Comparison of ENCODE assay signal across 15 cellular contexts in the genomic region with DNA sequence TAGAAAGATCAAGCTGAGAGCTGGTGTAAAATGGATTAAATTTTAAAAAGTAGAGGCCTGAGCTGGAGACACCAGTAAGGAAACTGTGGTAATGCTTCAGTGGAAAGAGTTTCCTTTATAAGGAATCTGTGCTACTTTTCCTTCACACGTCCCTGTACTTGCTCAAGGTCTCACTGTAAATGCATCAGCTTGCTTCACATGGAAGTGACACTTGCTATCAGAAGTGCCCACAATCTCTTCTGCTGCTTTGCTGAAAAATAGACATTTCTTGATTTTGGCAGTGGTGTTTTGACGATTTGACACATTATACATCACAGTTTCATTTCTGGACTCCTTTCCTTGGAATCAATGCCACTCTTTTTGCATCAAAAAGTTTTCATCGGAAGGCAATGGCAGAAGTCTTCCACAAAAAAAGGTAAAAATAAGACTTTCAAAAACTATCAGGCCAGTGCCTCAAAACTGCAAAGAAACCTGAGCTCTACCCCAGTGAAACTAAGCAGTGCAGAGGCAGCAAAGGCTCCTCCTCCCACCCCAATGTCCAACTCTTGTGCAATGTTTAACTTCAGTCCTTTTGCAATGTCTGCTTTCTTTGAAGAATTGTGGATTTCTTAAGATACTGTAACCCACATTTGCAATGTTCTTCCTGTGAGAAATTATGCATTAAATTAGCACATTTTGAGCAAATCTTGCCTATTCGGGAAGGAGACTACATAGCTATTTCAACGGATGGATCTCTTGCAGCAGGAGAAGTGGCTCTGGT. TPM values are rescaled to one million over a fixed set of nuclear protein-coding genes. Genes with fewer than 3 reads are reported as not detected.
DNase-seq lines count a peak whose midpoint lies in the region; ATAC-seq, FAIRE-seq and TF ChIP-seq lines count a peak whose summit lies in the region.
"Had no signal": no experiment of that assay in that cellular context is flagged by ENCODE, and none has a peak within 500 bp of the region (broad histone marks: within the 10 kb centered on the region; RNA-seq: fewer than 3 reads in every experiment).

No MANE protein-coding gene starts in this region.

- H4K20me1 ChIP-seq in Loucy (ENCODE audit: insufficient read depth, low read length, poor library complexity, severe bottlenecking) (no peaks in the 10 kb centered on the region), astrocyte (ENCODE audit: insufficient read depth, low read length) (no peaks in the 10 kb centered on the region)

- H3K27me3 ChIP-seq in Loucy (ENCODE audit: insufficient read depth, low read length, poor library complexity, severe bottlenecking), result no peaks in the 10 kb centered on the region
- no peaks in the 10 kb centered on the region for H3K27me3 ChIP-seq in astrocyte (ENCODE audit: insufficient read depth, low read length)
- H3K27me3 ChIP-seq: cardiac muscle cell had no signal

- H3K9me3 ChIP-seq in A549 (no peaks in the 10 kb centered on the region), Loucy (ENCODE audit: insufficient read depth, low read depth, low read length) (no peaks in the 10 kb centered on the region), astrocyte (ENCODE audit: insufficient read depth, low read depth, low read length) (no peaks in the 10 kb centered on the region)

- WGBS in A549 (ENCODE audit: missing lambda C conversion rate), result 58% methylated on average over 5 of the region's 5 CpGs

- FAIRE-seq in A549 (lab: Jason Lieb, UNC) (no peak), astrocyte (lab: Jason Lieb, UNC) (no peak)

- H3K4me3 ChIP-seq in A549, result no peak overlapping the region
- H3K4me3 ChIP-seq in Loucy (ENCODE audit: low read length, poor library complexity, severe bottlenecking), result no peak overlapping the region
- no peak overlapping the region for H3K4me3 ChIP-seq in astrocyte (ENCODE audit: insufficient read depth, low read depth, low read length)
- H3K4me3 ChIP-seq: cardiac muscle cell had no signal

- no peak for TF ChIP-seq EP300 in A549 (IDR thresholded peaks at IDR 0.05)

- H3K27ac Mint-ChIP-seq in astrocyte (ENCODE audit: unreplicated experiment), result no peak overlapping the region

- H3K4me1 Mint-ChIP-seq in astrocyte (ENCODE audit: low read depth, unreplicated experiment), result no peaks in the 10 kb centered on the region

- peaks cover 2% of the 10 kb centered on the region for H3K9me3 Mint-ChIP-seq in astrocyte (ENCODE audit: unreplicated experiment)

- H3K27ac ChIP-seq in A549, result no peak overlapping the region
- no peak overlapping the region for H3K27ac ChIP-seq in astrocyte (ENCODE audit: low read depth, low read length)
- no peak overlapping the region for H3K27ac ChIP-seq in RWPE1
- H3K27ac ChIP-seq: cardiac muscle cell, VCaP had no signal

- H2AFZ ChIP-seq in Loucy (ENCODE audit: low read length) (0 out of 2 replicates have a peak overlapping the region, but pooled peaks have one; percentile 15), astrocyte (ENCODE audit: low read depth, low read length) (no peak overlapping the region)

- no peaks in the 10 kb centered on the region for H3K36me3 ChIP-seq in Loucy (ENCODE audit: insufficient read depth, low read length)
- H3K36me3 ChIP-seq in astrocyte (ENCODE audit: insufficient read depth, low read length), result no peaks in the 10 kb centered on the region
- H3K36me3 ChIP-seq: cardiac muscle cell had no signal

- no peak for TF ChIP-seq CTCF in A549 (IDR thresholded peaks at IDR 0.05)
- no peak for TF ChIP-seq CTCF in Loucy (conservative IDR thresholded peaks at IDR 0.05; ENCODE audit: low read length)
- TF ChIP-seq CTCF in astrocyte (IDR thresholded peaks at IDR 0.05; ENCODE audit: insufficient read depth, low read depth, low read length), result no peak
- no peak for TF ChIP-seq CTCF in RWPE1 (conservative IDR thresholded peaks at IDR 0.05; ENCODE audit: low read depth)
- TF ChIP-seq CTCF in GM13976 (IDR thresholded peaks at IDR 0.05; ENCODE audit: borderline replicate concordance, control extremely low read depth, extremely low read depth, insufficient read depth, missing control alignments), result no peak

- H3K4me1 ChIP-seq in A549 (no peaks in the 10 kb centered on the region), Loucy (ENCODE audit: insufficient read depth, low read length, poor library complexity, severe bottlenecking) (peaks cover 19% of the 10 kb centered on the region), astrocyte (ENCODE audit: insufficient read depth, low read length) (no peaks in the 10 kb centered on the region)

- in situ Hi-C loops in GM13976 (cut with MboI; ENCODE audit: low sequenced_read_pairs, unreplicated experiment), result loop anchor here (10.0 kb wide), 1 partner anchor 123 kb away; no protein-coding TSS in a partner anchor

- H3F3A ChIP-seq in Loucy (ENCODE audit: low read depth), result no peaks in the 10 kb centered on the region

- no peak overlapping the region for H3K4me2 ChIP-seq in A549
- no peak overlapping the region for H3K4me2 ChIP-seq in Loucy (ENCODE audit: low read depth, low read length, poor library complexity, severe bottlenecking)
- H3K4me2 ChIP-seq in astrocyte (ENCODE audit: low read length), result no peak overlapping the region

- no peaks in the 10 kb centered on the region for H3K36me3 Mint-ChIP-seq in astrocyte (ENCODE audit: low read depth, unreplicated experiment)

- no peaks in the 10 kb centered on the region for H3K9me2 ChIP-seq in Loucy (replicated peaks; ENCODE audit: low read depth, low read length)

- ATAC-seq in A549 (no peak), left lobe of liver (peak; percentile 73), HG03280 (IDR thresholded peaks at IDR 0.05; ENCODE audit: unreplicated experiment) (no peak)

- no peak for TF ChIP-seq RAD21 in A549 (conservative IDR thresholded peaks at IDR 0.05 in 1 of 2, IDR thresholded peaks at IDR 0.05 in 1 of 2)

- no peak for TF ChIP-seq POLR2A in A549 (IDR thresholded peaks at IDR 0.05; ENCODE audit: low read length)

- POLR2A ChIA-PET in A549 (lab: Yijun Ruan, JAX), result no interaction called here
- POLR2A ChIA-PET in RWPE1 (lab: Yijun Ruan, JAX; ENCODE audit: low non-redundant PET), result no interaction called here

- DNase-seq in A549 (ENCODE audit: low read depth in 1 of 2, low spot score in 1 of 2), result no peak
- DNase-seq in astrocyte (ENCODE audit: low read depth), result peak; percentile 25
- no peak for DNase-seq in left lobe of liver (ENCODE audit: low spot score)
- DNase-seq in RWPE1 (ENCODE audit: low spot score), result no peak
- DNase-seq in SW480 (ENCODE audit: low spot score), result no peak
- DNase-seq in GM13976 (ENCODE audit: low spot score), result no peak
- DNase-seq: DMS153, NCI-H1436, NCI-H524 treated with DMSO at 0.1 percent for 48 hours, occipital lobe had no signal

- peaks cover 6% of the 10 kb centered on the region for H3K27me3 Mint-ChIP-seq in astrocyte (ENCODE audit: low read depth, unreplicated experiment)

- H3K79me2 ChIP-seq in Loucy (ENCODE audit: insufficient read depth, low read length) (no peaks in the 10 kb centered on the region), astrocyte (ENCODE audit: insufficient read depth, low read length) (no peaks in the 10 kb centered on the region)

- no peak overlapping the region for H3K4me3 Mint-ChIP-seq in astrocyte (ENCODE audit: unreplicated experiment)

- CTCF ChIA-PET in A549 (lab: Yijun Ruan, JAX) (interaction anchor here (0.8 kb wide), 1 partner anchor 30 kb away, joined by 3 read pairs; no protein-coding TSS in a partner anchor), RWPE1 (lab: Yijun Ruan, JAX) (no interaction called here)

- H3K9ac ChIP-seq in Loucy (ENCODE audit: low read depth, low read length, poor library complexity, severe bottlenecking), result no peak overlapping the region
- H3K9ac ChIP-seq in astrocyte (ENCODE audit: low read length), result no peak overlapping the region

TF ChIP-seq in A549, 52 proteins besides CTCF, POLR2A, EP300 and RAD21:
- TF ChIP-seq ZC3H11A (IDR thresholded peaks at IDR 0.05), result no peak
- no peak for TF ChIP-seq FOXS1 (CRISPR knock-in tag; IDR thresholded peaks at IDR 0.05)
- no peak for TF ChIP-seq KDM1A (IDR thresholded peaks at IDR 0.05; ENCODE audit: low read depth)
- no peak for TF ChIP-seq HDAC2 (IDR thresholded peaks at IDR 0.05)
- TF ChIP-seq HES2 (IDR thresholded peaks at IDR 0.05), result 0 out of 2 replicates have a peak, but pooled peaks have one; percentile 17
- peak in 1 of 2 experiments; percentile 31; a peak in 1 of 4 replicates for TF ChIP-seq CEBPB (IDR thresholded peaks at IDR 0.05)
- TF ChIP-seq NR3C1 (IDR thresholded peaks at IDR 0.05), result no peak

RNA-seq across cellular contexts. Expression of gene TSPAN2, which starts 18.4 kb away (rescaled TPM):
- polyA plus RNA-seq in A549 (2011; rRNA removed) (1.4 and 1.7 TPM in 2 replicates), A549 (2017; fragmentation: RNase III; extraction: RNeasy Plus Mini Kit Qiagen cat#74134 plus additional on column Dnase treatment) (2.1 to 3.2 TPM (median 2.7 TPM) in 3 replicates)
- polyA plus RNA-seq in A549 (2012; cell fraction: cytosol; rRNA removed), result 0.30 and 0.58 TPM in 2 replicates
- polyA plus RNA-seq in A549 (2012; cell fraction: nucleus; rRNA removed), result 0.16 and 0.24 TPM in 2 replicates
- 0.29 and 1.4 TPM in 2 replicates for polyA minus RNA-seq in A549 (2011; rRNA and poly(A)+ RNA removed)
- total RNA-seq in astrocyte (23.7 and 32.8 TPM in 2 replicates), left lobe of liver (0.60 TPM)
- total RNA-seq: SK-MEL-5 had no signal

Comparison
In these comparisons a context has a peak if more than half of its experiments do, and no peak if none do; other contexts are left out.
1. RNA of gene TSPAN2, which starts 18.4 kb away (total RNA-seq): 23.7 to 32.8 TPM in astrocyte; 0.60 TPM in left lobe of liver (single experiment); every median in the first group is over 10 times any median in the second.